Comparison of ENCODE assay signal across 11 cellular contexts in genomic region chrX:112071132-112071531, GRCh38. TPM values are rescaled to one million over a fixed set of nuclear protein-coding genes. Genes with fewer than 3 reads are reported as not detected.
"Had no signal": no experiment of that assay in that cellular context is flagged by ENCODE, and none has a peak within 500 bp of the region (broad histone marks: within the 10 kb centered on the region; RNA-seq: fewer than 3 reads in every experiment).

No MANE protein-coding gene starts in this region.

- FAIRE-seq: H1, H54 had no signal

- H3K27ac ChIP-seq: GM23248 had no signal

- H3K4me2 ChIP-seq: GM23338 had no signal

- DNase-seq: GM23248, GOT3, H7, H9, HCEC 1CT, HFFc6 had no signal

- H3K9me3 ChIP-seq: HAP-1 had no signal

- H3K36me3 ChIP-seq: HAP-1 had no signal

- H3K4me3 ChIP-seq: GM23248, GM23338, HAP-1 had no signal

- ATAC-seq: GM23338, HCT116 had no signal

- H3K4me1 ChIP-seq: HAP-1 had no signal

RNA-seq across cellular contexts. Expression of gene TRPC5, which starts 11.4 kb away (rescaled TPM):
- polyA plus RNA-seq: GM23248 had no signal

RNA-seq across cellular contexts. Expression of gene RTL4, which starts 11.7 kb away (rescaled TPM):
- polyA plus RNA-seq: GM23248, GM23338 had no signal
